Comparison of ENCODE assay signal across 8 cellular contexts in genomic region chr7:152234421-152234820, GRCh38.
DNase-seq lines count a peak whose midpoint lies in the region; ATAC-seq, FAIRE-seq and TF ChIP-seq lines count a peak whose summit lies in the region.
"Not testable (repeated sequence)": the region's sequence is repeated elsewhere in the genome, so short reads cannot be mapped to it uniquely, and the experiment has no call there.

No MANE protein-coding gene starts in this region.

- H3K9me2 ChIP-seq in GM23338 (ENCODE audit: insufficient read depth): not testable (repeated sequence)

- H3K27ac Mint-ChIP-seq in GM23338: 0 out of 2 replicates have a peak overlapping the region, but pooled peaks have one; percentile 23

- CTCF ChIA-PET in BJ (lab: Yijun Ruan, JAX): not testable (repeated sequence)

- H3K27me3 ChIP-seq in BJ (ENCODE audit: control insufficient read depth, insufficient read depth, low read length); GM23338 (ENCODE audit: insufficient read depth); bronchial epithelial cell (ENCODE audit: control insufficient read depth, insufficient read depth, low read length); mesenchymal stem cell (ENCODE audit: control insufficient read depth in 1 of 2, insufficient read depth in 1 of 2, low read length in 2 of 2): not testable (repeated sequence)

- H2AK5ac ChIP-seq in mesenchymal stem cell (ENCODE audit: low read length, severe bottlenecking): not testable (repeated sequence)

- WGBS in mesenchymal stem cell: 84% methylated on average over 5 of the region's 5 CpGs

- peaks cover 11% of the 10 kb centered on the region; the same call in 1 of the 2 replicates for H3K4me1 ChIP-seq in GM23338 (ENCODE audit: insufficient read depth)
- H3K4me1 ChIP-seq in mesenchymal stem cell (ENCODE audit: control insufficient read depth, insufficient read depth, low read depth, low read length): not testable (repeated sequence)

- not testable (repeated sequence) for H3K9me3 Mint-ChIP-seq in GM23338

- not testable (repeated sequence) for ATAC-seq in GM23338

- not testable (repeated sequence) for H2AFZ ChIP-seq in GM23338; mesenchymal stem cell (ENCODE audit: low read depth, low read length)

- not testable (repeated sequence) for H3K4me2 ChIP-seq in GM23338; mesenchymal stem cell (ENCODE audit: low read length, poor library complexity, severe bottlenecking)

- not testable (repeated sequence) for H2BK5ac ChIP-seq in mesenchymal stem cell (ENCODE audit: low read depth, low read length, poor library complexity, severe bottlenecking)

- H2BK15ac ChIP-seq in mesenchymal stem cell (ENCODE audit: low read depth, poor library complexity, severe bottlenecking): not testable (repeated sequence)

- not testable (repeated sequence) for H3K23ac ChIP-seq in mesenchymal stem cell (ENCODE audit: low read length in 2 of 2)

- H3K4me3 Mint-ChIP-seq in GM23338: not testable (repeated sequence)

- FAIRE-seq in bronchial epithelial cell (lab: Jason Lieb, UNC): not testable (repeated sequence)

- DNase-seq in BJ (ENCODE audit: low read depth): peak; percentile 3
- DNase-seq in GM23338 (ENCODE audit: low spot score): not testable (repeated sequence)
- DNase-seq in M059J (ENCODE audit: low read depth): peak; percentile 33
- peak; percentile 53 for DNase-seq in amniotic epithelial cell (ENCODE audit: low read depth)
- DNase-seq in bronchial epithelial cell (ENCODE audit: low read depth): peak; percentile 22
- DNase-seq in fibroblast of pulmonary artery (ENCODE audit: low read depth): peak; percentile 7
- DNase-seq in mesenchymal stem cell: peak; percentile 22
- peak; percentile 11 for DNase-seq in renal cortical epithelial cell (ENCODE audit: low read depth)

- not testable (repeated sequence) for H3K36me3 ChIP-seq in BJ (ENCODE audit: control insufficient read depth, insufficient read depth, low read length); GM23338 (ENCODE audit: insufficient read depth); bronchial epithelial cell (ENCODE audit: control insufficient read depth, insufficient read depth, low read length)
- H3K36me3 ChIP-seq in mesenchymal stem cell (ENCODE audit: control insufficient read depth in 1 of 2, insufficient read depth in 2 of 2, low read depth in 1 of 2, low read length in 2 of 2): peaks cover 0 to 16% of the 10 kb centered on the region in 2 experiments

- H3K9me3 ChIP-seq in mesenchymal stem cell (ENCODE audit: control insufficient read depth, low read length): not testable (repeated sequence)

- H4K8ac ChIP-seq in mesenchymal stem cell (ENCODE audit: low read length): not testable (repeated sequence)

- not testable (repeated sequence) for TF ChIP-seq CTCF in BJ (IDR thresholded peaks at IDR 0.05; ENCODE audit: insufficient read depth, low read depth, low read length); GM23338 (conservative IDR thresholded peaks at IDR 0.05; ENCODE audit: low read depth in 2 of 2); bronchial epithelial cell (IDR thresholded peaks at IDR 0.05; ENCODE audit: insufficient read depth, low read length, severe bottlenecking); fibroblast of pulmonary artery (IDR thresholded peaks at IDR 0.05; ENCODE audit: low read length, missing control alignments)

- H3K79me1 ChIP-seq in mesenchymal stem cell (replicated peaks; ENCODE audit: low read length, poor library complexity, severe bottlenecking): not testable (repeated sequence)

- H3K9ac ChIP-seq in mesenchymal stem cell (ENCODE audit: low read length): not testable (repeated sequence)

- not testable (repeated sequence) for H3K4me1 Mint-ChIP-seq in GM23338

- H4K91ac ChIP-seq in mesenchymal stem cell (ENCODE audit: low read length): not testable (repeated sequence)

- not testable (repeated sequence) for H3K36me3 Mint-ChIP-seq in GM23338 (ENCODE audit: low read depth)

- H3K27ac ChIP-seq in GM23338 (ENCODE audit: low read depth): not testable (repeated sequence)
- peak overlapping the region; percentile 8 for H3K27ac ChIP-seq in mesenchymal stem cell (ENCODE audit: low read length, poor library complexity, severe bottlenecking)

- not testable (repeated sequence) for H3K79me2 ChIP-seq in GM23338 (replicated peaks; ENCODE audit: insufficient read depth)

- not testable (repeated sequence) for H3K18ac ChIP-seq in mesenchymal stem cell (ENCODE audit: low read depth in 1 of 2, low read length in 2 of 2)

- not testable (repeated sequence) for H3F3A ChIP-seq in GM23338 (replicated peaks; ENCODE audit: low read depth)

- H2BK120ac ChIP-seq in mesenchymal stem cell (ENCODE audit: low read depth, low read length): not testable (repeated sequence)

- not testable (repeated sequence) for H3K4ac ChIP-seq in mesenchymal stem cell (ENCODE audit: low read depth in 1 of 2, low read length in 2 of 2)

- POLR2A ChIA-PET in BJ (lab: Charles Lee): interaction anchor here (0.6 kb wide), 1 partner anchor 228 kb away, joined by 6 read pairs; no protein-coding TSS in a partner anchor

- not testable (repeated sequence) for H4K20me1 ChIP-seq in GM23338 (replicated peaks; ENCODE audit: insufficient read depth)

- H3K27me3 Mint-ChIP-seq in GM23338 (ENCODE audit: insufficient read depth, low read depth, poor library complexity): not testable (repeated sequence)

- not testable (repeated sequence) for H3K14ac ChIP-seq in mesenchymal stem cell (ENCODE audit: low read length in 2 of 2)

- not testable (repeated sequence) for H2BK12ac ChIP-seq in mesenchymal stem cell (ENCODE audit: low read length in 2 of 2)

- not testable (repeated sequence) for H3K4me3 ChIP-seq in BJ (ENCODE audit: low read depth, low read length); GM23338; bronchial epithelial cell (ENCODE audit: low read depth, low read length); fibroblast of pulmonary artery (replicated peaks; ENCODE audit: low read depth, low read length); mesenchymal stem cell (ENCODE audit: insufficient read depth in 1 of 2, low read depth in 1 of 2, low read length in 2 of 2)
